In genomic region chr1:92858564-92859399, GRCh38 we compare ENCODE assay signal across 8 cellular contexts. TPM values are rescaled to one million over a fixed set of nuclear protein-coding genes. Genes with fewer than 3 reads are reported as not detected.
DNase-seq lines count a peak whose midpoint lies in the region; ATAC-seq and TF ChIP-seq lines count a peak whose summit lies in the region.

No MANE protein-coding gene starts in this region.

- H2AK5ac ChIP-seq in neuronal stem cell (ENCODE audit: low read depth, low read length) = no peak overlapping the region

- no peak overlapping the region for H4K8ac ChIP-seq in neuronal stem cell (ENCODE audit: low read depth, low read length)

- H3K9me3 Mint-ChIP-seq in IgD-negative memory B cell = no peaks in the 10 kb centered on the region
- no peaks in the 10 kb centered on the region for H3K9me3 Mint-ChIP-seq in activated T-helper 17 cell treated with anti-CD3 and anti-CD28 coated beads, Interleukin-2, amount 50 U/mL, for 72 hours

- no peak overlapping the region for H2BK15ac ChIP-seq in neuronal stem cell (ENCODE audit: low read length)

- H2AFZ ChIP-seq in neuronal stem cell (ENCODE audit: low read length) = peak overlapping the region; percentile 75

- H3K79me1 ChIP-seq in neuronal stem cell (ENCODE audit: low read depth, low read length) = no peaks in the 10 kb centered on the region

- TF ChIP-seq CTCF in fibroblast of the aortic adventitia (IDR thresholded peaks at IDR 0.05; ENCODE audit: insufficient read depth, low read length) = peak; percentile 90

- H2BK120ac ChIP-seq in neuronal stem cell (ENCODE audit: low read depth, low read length) = no peak overlapping the region

- DNase-seq in NT2/D1 (ENCODE audit: low read depth, low spot score) (peak; percentile 52), fibroblast of the aortic adventitia (ENCODE audit: low read depth) (peak; percentile 91), neuronal stem cell (ENCODE audit: low spot score) (peak; percentile 72)

- peak overlapping the region; percentile 26 to 50 (median 44); a peak in 16 of 20 replicates for H3K4me3 ChIP-seq in BLaER1 treated with 17β-estradiol and CSF1 and Interleukin-3, amounts not matched to agents 10 nM and 100 nM
- H3K4me3 ChIP-seq in NT2/D1 (ENCODE audit: insufficient read length, low read depth) = no peak overlapping the region
- H3K4me3 ChIP-seq in fibroblast of the aortic adventitia (ENCODE audit: low read depth, low read length) = no peak overlapping the region
- no peak overlapping the region for H3K4me3 ChIP-seq in neuronal stem cell (ENCODE audit: low read length in 2 of 2)

- H3K18ac ChIP-seq in neuronal stem cell (ENCODE audit: low read length) = no peak overlapping the region

- H3K36me3 ChIP-seq in BLaER1 treated with 17β-estradiol and CSF1 and Interleukin-3, amounts not matched to agents 10 nM and 100 nM = no peaks in the 10 kb centered on the region
- H3K36me3 ChIP-seq in NT2/D1 (ENCODE audit: insufficient read depth, insufficient read length, low read length) = no peaks in the 10 kb centered on the region
- H3K36me3 ChIP-seq in neuronal stem cell (replicated peaks in 1 of 2; ENCODE audit: control insufficient read depth in 2 of 2, insufficient read depth in 2 of 2, low read length in 2 of 2) = no peaks in the 10 kb centered on the region

- H4K91ac ChIP-seq in neuronal stem cell (ENCODE audit: low read depth, low read length, poor library complexity) = no peak overlapping the region

- H3K23ac ChIP-seq in neuronal stem cell (ENCODE audit: low read depth, low read length, poor library complexity) = no peak overlapping the region

- peak overlapping the region; percentile 57 to 88 (median 71) for H3K4me2 ChIP-seq in BLaER1 treated with 17β-estradiol and CSF1 and Interleukin-3, amounts not matched to agents 10 nM and 100 nM
- no peak overlapping the region for H3K4me2 ChIP-seq in neuronal stem cell (ENCODE audit: insufficient read depth, low read length, poor library complexity, severe bottlenecking)

- no peak overlapping the region for H2BK12ac ChIP-seq in neuronal stem cell (ENCODE audit: low read length)

- H3K27ac Mint-ChIP-seq in IgD-negative memory B cell = peak overlapping the region in 2 of 3 donors; percentile 0 to 5
- peak overlapping the region; percentile 61 for H3K27ac Mint-ChIP-seq in activated T-helper 17 cell treated with anti-CD3 and anti-CD28 coated beads, Interleukin-2, amount 50 U/mL, for 72 hours

- peak overlapping the region in 10 of 11 experiments; percentile 13 to 66 (median 44); a peak in 10 of 22 replicates for H3K9ac ChIP-seq in BLaER1 treated with 17β-estradiol and CSF1 and Interleukin-3, amounts not matched to agents 10 nM and 100 nM
- H3K9ac ChIP-seq in NT2/D1 (ENCODE audit: insufficient read length, low read depth) = no peak overlapping the region
- no peak overlapping the region for H3K9ac ChIP-seq in neuronal stem cell (ENCODE audit: low read depth, low read length, poor library complexity)

- peaks cover 0 to 11% (median 4%) of the 10 kb centered on the region in 11 experiments; a peak in 7 of 22 replicates for H3K9me3 ChIP-seq in BLaER1 treated with 17β-estradiol and CSF1 and Interleukin-3, amounts not matched to agents 10 nM and 100 nM (replicated peaks in 1 of 11)
- H3K9me3 ChIP-seq in NT2/D1 (ENCODE audit: insufficient read depth, low read length) (no peaks in the 10 kb centered on the region), neuronal stem cell (replicated peaks in 1 of 2; ENCODE audit: control insufficient read depth in 2 of 2, insufficient read depth in 1 of 2, low read depth in 1 of 2, low read length in 2 of 2) (no peaks in the 10 kb centered on the region)

- no peak overlapping the region for H2BK5ac ChIP-seq in neuronal stem cell (ENCODE audit: low read length)

- peaks cover 9 to 21% (median 10%) of the 10 kb centered on the region in 3 donors for H3K4me1 Mint-ChIP-seq in IgD-negative memory B cell
- peaks cover 15% of the 10 kb centered on the region for H3K4me1 Mint-ChIP-seq in activated T-helper 17 cell treated with anti-CD3 and anti-CD28 coated beads, Interleukin-2, amount 50 U/mL, for 72 hours

- no peaks in the 10 kb centered on the region for H3K27me3 ChIP-seq in BLaER1 treated with 17β-estradiol and CSF1 and Interleukin-3, amounts not matched to agents 10 nM and 100 nM
- no peaks in the 10 kb centered on the region for H3K27me3 ChIP-seq in NT2/D1 (ENCODE audit: insufficient read depth, insufficient read length)
- H3K27me3 ChIP-seq in neuronal stem cell (ENCODE audit: control insufficient read depth in 3 of 3, insufficient read depth in 3 of 3, low read depth in 1 of 3, low read length in 3 of 3) = no peaks in the 10 kb centered on the region

- peaks cover 6 to 18% (median 15%) of the 10 kb centered on the region in 10 experiments; a peak in 18 of 20 replicates for H3K4me1 ChIP-seq in BLaER1 treated with 17β-estradiol and CSF1 and Interleukin-3, amounts not matched to agents 10 nM and 100 nM
- H3K4me1 ChIP-seq in NT2/D1 (ENCODE audit: insufficient read depth, insufficient read length) (no peaks in the 10 kb centered on the region), neuronal stem cell (ENCODE audit: control insufficient read depth in 2 of 2, insufficient read depth in 1 of 2, low read depth in 1 of 2, low read length in 2 of 2) (no peaks in the 10 kb centered on the region)

- H3K27ac ChIP-seq in BLaER1 treated with 17β-estradiol and CSF1 and Interleukin-3, amounts not matched to agents 10 nM and 100 nM = no peak overlapping the region
- no peak overlapping the region for H3K27ac ChIP-seq in neuronal stem cell (replicated peaks; ENCODE audit: low read length)

- no peaks in the 10 kb centered on the region for H4K20me1 ChIP-seq in BLaER1 treated with 17β-estradiol and CSF1 and Interleukin-3, amounts not matched to agents 10 nM and 100 nM

- WGBS in neuronal stem cell (ENCODE audit: extremely low coverage in 2 of 2, insufficient read length in 2 of 2, insufficient replicate concordance in 1 of 2), 2 donors = 100% methylated on average over 5 of the region's 13 CpGs; no CpG with 5 or more reads in 1 of the 2 donors

- no peaks in the 10 kb centered on the region for H3K36me3 Mint-ChIP-seq in IgD-negative memory B cell
- H3K36me3 Mint-ChIP-seq in activated T-helper 17 cell treated with anti-CD3 and anti-CD28 coated beads, Interleukin-2, amount 50 U/mL, for 72 hours (ENCODE audit: low read depth) = no peaks in the 10 kb centered on the region

- H3K27me3 Mint-ChIP-seq in IgD-negative memory B cell = no peaks in the 10 kb centered on the region
- H3K27me3 Mint-ChIP-seq in activated T-helper 17 cell treated with anti-CD3 and anti-CD28 coated beads, Interleukin-2, amount 50 U/mL, for 72 hours = no peaks in the 10 kb centered on the region

- no peak overlapping the region for H3K14ac ChIP-seq in neuronal stem cell (ENCODE audit: low read length)

- ATAC-seq in GM19035 (IDR thresholded peaks at IDR 0.05; ENCODE audit: unreplicated experiment) (peak; percentile 75), GM21360 (IDR thresholded peaks at IDR 0.05; ENCODE audit: unreplicated experiment) (no peak)
- ATAC-seq in activated T-helper 17 cell treated with anti-CD3 and anti-CD28 coated beads, Interleukin-2, amount 50 U/mL, for 72 hours (replicated peaks) = peak; percentile 83

- peak overlapping the region in 3 of 4 donors; percentile 12 to 51 (median 34) for H3K4me3 Mint-ChIP-seq in IgD-negative memory B cell
- H3K4me3 Mint-ChIP-seq in activated T-helper 17 cell treated with anti-CD3 and anti-CD28 coated beads, Interleukin-2, amount 50 U/mL, for 72 hours = peak overlapping the region; percentile 65

- H3K4ac ChIP-seq in neuronal stem cell (ENCODE audit: low read length) = no peak overlapping the region

RNA-seq across cellular contexts. Expression of gene RPL5, which starts 26.9 kb away (rescaled TPM):
- polyA plus RNA-seq in IgD-negative memory B cell = 2,794 TPM
- 1,000 to 10,000 TPM; 1,253 to 1,604 TPM for total RNA-seq in activated T-helper 17 cell treated with anti-CD3 and anti-CD28 coated beads, Interleukin-2, amount 50 U/mL, for 72 hours
- 935 and 1,772 TPM in 2 replicates for total RNA-seq in fibroblast of the aortic adventitia (ENCODE audit: low replicate concordance)
- polyA plus RNA-seq in neuronal stem cell (2013, experiment 1 of 2) = 6,288 TPM
- polyA plus RNA-seq in neuronal stem cell (2013, experiment 2 of 2) = 6,513 TPM

Comparison
In these comparisons a context has a peak if more than half of its experiments do, and no peak if none do; other contexts are left out.
1. H3K4me3 ChIP-seq: peak in BLaER1 treated with 17β-estradiol and CSF1 and Interleukin-3, amounts not matched to agents 10 nM and 100 nM (10 of 10); none in NT2/D1 (single experiment), fibroblast of the aortic adventitia (single experiment) and neuronal stem cell (0 of 2).
2. H3K9ac ChIP-seq: peak in BLaER1 treated with 17β-estradiol and CSF1 and Interleukin-3, amounts not matched to agents 10 nM and 100 nM (10 of 11); none in NT2/D1 (single experiment) and neuronal stem cell (single experiment).
3. Peak in every context shown above with its lines, with median percentiles within 50 percentile points of each other: DNase-seq.